In genomic region chr11:81492923-81493445, GRCh38 we compare ENCODE assay signal across 17 cellular contexts.
DNase-seq lines count a peak whose midpoint lies in the region; ATAC-seq and TF ChIP-seq lines count a peak whose summit lies in the region.
"Had no signal": no experiment of that assay in that cellular context is flagged by ENCODE, and none has a peak within 500 bp of the region (broad histone marks: within the 10 kb centered on the region; RNA-seq: fewer than 3 reads in every experiment).

No MANE protein-coding gene starts in this region.

- TF ChIP-seq CTCF in SK-N-SH (IDR thresholded peaks at IDR 0.05) (no peak), neural cell (IDR thresholded peaks at IDR 0.05; ENCODE audit: poor library complexity, severe bottlenecking) (no peak)

- no peaks in the 10 kb centered on the region for H3K9me3 ChIP-seq in SK-N-SH
- no peaks in the 10 kb centered on the region for H3K9me3 ChIP-seq in neural cell (ENCODE audit: low read length)
- H3K9me3 ChIP-seq: A549; BLaER1 treated with 17β-estradiol and CSF1 and Interleukin-3, amounts not matched to agents 10 nM and 100 nM; Caco-2 had no signal

- TF ChIP-seq RAD21 in SK-N-SH (IDR thresholded peaks at IDR 0.05; ENCODE audit: low read length), result no peak
- TF ChIP-seq RAD21 in neural cell (conservative IDR thresholded peaks at IDR 0.05), result no peak

- 0% methylated on average over 1 of the region's 1 CpG for WGBS in SK-N-SH (ENCODE audit: low lambda C conversion rate)

- POLR2A ChIA-PET in SK-N-SH (lab: Yijun Ruan, JAX), result no interaction called here

- H3K27ac ChIP-seq in SK-N-SH (ENCODE audit: low read depth in 2 of 2, low read length in 1 of 2) (no peak overlapping the region), neural cell (ENCODE audit: low read length) (no peak overlapping the region)
- H3K27ac ChIP-seq: 22Rv1; A549; BLaER1 treated with 17β-estradiol and CSF1 and Interleukin-3, amounts not matched to agents 10 nM and 100 nM; C4-2B had no signal

- H3K9ac ChIP-seq in SK-N-SH (no peak overlapping the region), neural cell (ENCODE audit: low read length) (no peak overlapping the region)
- H3K9ac ChIP-seq: BLaER1 treated with 17β-estradiol and CSF1 and Interleukin-3, amounts not matched to agents 10 nM and 100 nM had no signal

- no peaks in the 10 kb centered on the region for H3K27me3 ChIP-seq in SK-N-SH (ENCODE audit: insufficient read depth)
- no peaks in the 10 kb centered on the region for H3K27me3 ChIP-seq in neural cell (ENCODE audit: insufficient read depth, low read depth, low read length)
- H3K27me3 ChIP-seq: BLaER1 treated with 17β-estradiol and CSF1 and Interleukin-3, amounts not matched to agents 10 nM and 100 nM had no signal

- H3K4me3 ChIP-seq in SK-N-SH (ENCODE audit: low read depth in 2 of 2, low read length in 1 of 2) (no peak overlapping the region), neural cell (ENCODE audit: low read length) (no peak overlapping the region)
- H3K4me3 ChIP-seq: A549; BLaER1 treated with 17β-estradiol and CSF1 and Interleukin-3, amounts not matched to agents 10 nM and 100 nM had no signal

- H4K20me1 ChIP-seq in SK-N-SH (ENCODE audit: insufficient read depth) (no peaks in the 10 kb centered on the region), neural cell (ENCODE audit: insufficient read depth) (no peaks in the 10 kb centered on the region)
- H4K20me1 ChIP-seq: BLaER1 treated with 17β-estradiol and CSF1 and Interleukin-3, amounts not matched to agents 10 nM and 100 nM had no signal

- H3K4me2 ChIP-seq in SK-N-SH (no peak overlapping the region), neural cell (ENCODE audit: low read length) (no peak overlapping the region)
- H3K4me2 ChIP-seq: A549; BLaER1 treated with 17β-estradiol and CSF1 and Interleukin-3, amounts not matched to agents 10 nM and 100 nM had no signal

- H3F3A ChIP-seq in SK-N-SH (replicated peaks; ENCODE audit: insufficient read depth) (no peaks in the 10 kb centered on the region), neural cell (ENCODE audit: insufficient read depth, low read length, poor library complexity, severe bottlenecking) (no peaks in the 10 kb centered on the region)

- no peaks in the 10 kb centered on the region for H3K9me2 ChIP-seq in SK-N-SH
- H3K9me2 ChIP-seq in neural cell (ENCODE audit: insufficient read depth, low read length), result no peaks in the 10 kb centered on the region

- TF ChIP-seq EP300 in SK-N-SH (IDR thresholded peaks at IDR 0.05; ENCODE audit: borderline replicate concordance in 1 of 2, low read depth in 1 of 2, low read length in 1 of 2) (no peak), neural cell (conservative IDR thresholded peaks at IDR 0.05; ENCODE audit: poor library complexity, severe bottlenecking) (peak; percentile 96)

- DNase-seq in SK-N-SH (no peak), NCI-H526 treated with DMSO at 0.1 percent for 48 hours (lab: John Stamatoyannopoulos, UW) (peak; percentile 96), dedifferentiated amniotic fluid mesenchymal stem cell (ENCODE audit: extremely low spot score) (no peak), DMS153 (lab: John Stamatoyannopoulos, UW) (no peak)
- DNase-seq: AML-193; Caco-2; CD4-positive, alpha-beta T cell; CD8-positive, alpha-beta T cell; DMS 273 treated with DMSO at 0.1 percent for 48 hours; DMS79 treated with DMSO at 0.1 percent for 48 hours; GF-D8 had no signal

- H3K36me3 ChIP-seq in SK-N-SH (replicated peaks in 1 of 2; ENCODE audit: control insufficient read depth in 1 of 2, insufficient read depth in 2 of 2, low read length in 1 of 2) (no peaks in the 10 kb centered on the region), neural cell (ENCODE audit: insufficient read depth, low read length) (no peaks in the 10 kb centered on the region)
- H3K36me3 ChIP-seq: BLaER1 treated with 17β-estradiol and CSF1 and Interleukin-3, amounts not matched to agents 10 nM and 100 nM had no signal

- H3K4me1 ChIP-seq in SK-N-SH (ENCODE audit: control insufficient read depth in 1 of 2, insufficient read depth in 2 of 2, low read depth in 1 of 2, low read length in 1 of 2), result no peaks in the 10 kb centered on the region
- H3K4me1 ChIP-seq: A549 had no signal

- H3K79me2 ChIP-seq in SK-N-SH (ENCODE audit: insufficient read depth), result no peaks in the 10 kb centered on the region
- no peaks in the 10 kb centered on the region for H3K79me2 ChIP-seq in neural cell (replicated peaks; ENCODE audit: insufficient read depth, low read length)

- no peak for ATAC-seq in SK-N-SH treated with all-trans-retinoic acid at 6 μM for 48 hours
- ATAC-seq: A549; CD8-positive, alpha-beta T cell had no signal

- H2AFZ ChIP-seq in SK-N-SH (ENCODE audit: low read depth) (no peak overlapping the region), neural cell (ENCODE audit: low read depth, low read length) (no peak overlapping the region)

- CTCF ChIA-PET in SK-N-SH (lab: Yijun Ruan, JAX), result no interaction called here

TF ChIP-seq in SK-N-SH, 30 proteins besides CTCF, POLR2A, EP300 and RAD21:
- no peak for TF ChIP-seq YY1 (IDR thresholded peaks at IDR 0.05; ENCODE audit: low read depth)
- TF ChIP-seq ELF1 (IDR thresholded peaks at IDR 0.05), result no peak
- no peak for TF ChIP-seq FOXM1 (IDR thresholded peaks at IDR 0.05; ENCODE audit: low read depth)
- TF ChIP-seq GATA2 (CRISPR knock-in tag; IDR thresholded peaks at IDR 0.05), result peak; percentile 72
- TF ChIP-seq IRF3 (IDR thresholded peaks at IDR 0.05; ENCODE audit: low read depth, low read length), result no peak

TF ChIP-seq in SK-N-SH treated with all-trans-retinoic acid at 6 μM for 48 hours, 23 proteins besides CTCF, POLR2A, EP300 and RAD21:
- TF ChIP-seq ZFP3 (CRISPR knock-in tag; IDR thresholded peaks at IDR 0.05) (no peak), CSRNP3 (CRISPR knock-in tag; IDR thresholded peaks at IDR 0.05) (no peak), GLIS3 (CRISPR knock-in tag; IDR thresholded peaks at IDR 0.05) (no peak)

TF ChIP-seq in neural cell, 6 proteins besides CTCF, POLR2A, EP300 and RAD21:
- TF ChIP-seq REST (IDR thresholded peaks at IDR 0.05; ENCODE audit: borderline replicate concordance), result no peak
- TF ChIP-seq POLR2AphosphoS5 (IDR thresholded peaks at IDR 0.05), result peak; percentile 33
- TF ChIP-seq EZH2 (IDR thresholded peaks at IDR 0.05; ENCODE audit: borderline replicate concordance, insufficient read depth, low read length, poor library complexity, severe bottlenecking), result no peak
- no peak for TF ChIP-seq SMC3 (conservative IDR thresholded peaks at IDR 0.05; ENCODE audit: poor library complexity)
- no peak for TF ChIP-seq TAF1 (IDR thresholded peaks at IDR 0.05; ENCODE audit: low read depth)
- TF ChIP-seq MXI1 (conservative IDR thresholded peaks at IDR 0.05; ENCODE audit: poor library complexity, severe bottlenecking), result no peak
TF ChIP-seq in neural cell: peak in this region for 1.
